ENCODE assay signal across 8 cellular contexts in the genomic region with DNA sequence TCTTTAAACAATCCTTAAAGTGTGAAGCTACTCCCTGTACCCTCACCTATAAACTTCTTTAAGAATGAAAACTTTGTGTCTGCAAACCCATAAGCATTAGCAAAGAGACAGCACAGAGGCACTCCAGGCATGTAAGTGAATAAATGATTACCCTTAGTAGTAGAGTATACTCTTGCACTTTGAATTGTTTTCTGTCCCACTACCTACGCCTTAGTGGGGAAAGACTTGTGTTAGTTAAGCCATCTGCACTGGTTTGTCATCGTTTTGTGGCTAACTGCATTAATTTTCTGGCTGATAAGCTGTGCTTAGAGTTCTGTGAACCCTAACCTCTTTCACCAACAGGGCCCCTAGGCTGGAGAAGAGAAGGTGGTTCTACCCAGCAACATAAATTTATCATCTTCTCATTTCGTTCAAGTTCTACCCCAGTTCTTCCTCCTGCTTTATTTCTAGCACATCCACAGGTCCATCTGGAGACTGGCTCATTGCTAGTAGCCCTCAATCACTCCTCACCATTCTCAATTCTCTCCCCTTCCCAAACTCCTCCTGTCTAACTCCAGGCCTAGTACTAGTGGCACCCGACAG. TPM values are rescaled to one million over a fixed set of nuclear protein-coding genes. Genes with fewer than 3 reads are reported as not detected.
DNase-seq lines count a peak whose midpoint lies in the region; ATAC-seq, FAIRE-seq and TF ChIP-seq lines count a peak whose summit lies in the region.

No MANE protein-coding gene starts in this region.

- POLR2A ChIA-PET in A549 (lab: Yijun Ruan, JAX), result no interaction called here

- CTCF ChIA-PET in A549 (lab: Yijun Ruan, JAX), result interaction anchor here (0.6 to 2.7 kb wide), 3 partner anchors 22 to 189 kb away, joined by 4 to 10 read pairs (median 7); partner anchors contain the start of gene CNNM4

- H3K27me3 Mint-ChIP-seq in central memory CD8-positive, alpha-beta T cell, result no peaks in the 10 kb centered on the region

- no peak for TF ChIP-seq EP300 in A549 (IDR thresholded peaks at IDR 0.05)

- H3K9me3 ChIP-seq in A549 (no peaks in the 10 kb centered on the region), HUES64 (ENCODE audit: insufficient read depth, low read depth, low read length) (no peaks in the 10 kb centered on the region), muscle layer of colon (ENCODE audit: low read length) (no peaks in the 10 kb centered on the region)

- H3K27me3 ChIP-seq in HUES64 (ENCODE audit: insufficient read depth, low read length) (no peaks in the 10 kb centered on the region), muscle layer of colon (ENCODE audit: control insufficient read depth in 1 of 2, insufficient read depth in 2 of 2, low read length in 2 of 2) (no peaks in the 10 kb centered on the region)

- peak overlapping the region; percentile 92 for H3K4me2 ChIP-seq in A549

- TF ChIP-seq POLR2A in A549 (IDR thresholded peaks at IDR 0.05; ENCODE audit: low read length), result no peak

- ATAC-seq in A549, result no peak
- ATAC-seq in central memory CD8-positive, alpha-beta T cell (replicated peaks; ENCODE audit: extremely low read depth, poor library complexity, severe bottlenecking), result no peak
- ATAC-seq in GM21360 (IDR thresholded peaks at IDR 0.05; ENCODE audit: unreplicated experiment), result no peak

- no peaks in the 10 kb centered on the region for H3K9me3 Mint-ChIP-seq in central memory CD8-positive, alpha-beta T cell

- TF ChIP-seq CTCF in A549 (IDR thresholded peaks at IDR 0.05), result no peak

- H3K36me3 ChIP-seq in HUES64 (ENCODE audit: insufficient read depth, low read length) (peaks cover 34% of the 10 kb centered on the region), muscle layer of colon (ENCODE audit: insufficient read depth, low read length) (peaks cover 13% of the 10 kb centered on the region)

- H3K4me3 Mint-ChIP-seq in central memory CD8-positive, alpha-beta T cell, result peak overlapping the region; percentile 98

- DNase-seq in A549 (ENCODE audit: low read depth in 1 of 2, low spot score in 1 of 2) (no peak), 8988T (no peak), anterior cingulate cortex (lab: John Stamatoyannopoulos, UW) (no peak), activated gamma-delta T cell treated with Interleukin-2 at 50 U/mL for 16 hours (no peak)
- DNase-seq in central memory CD8-positive, alpha-beta T cell (ENCODE audit: low spot score in 2 of 2), result no peak

- peak overlapping the region; percentile 95 for H3K27ac Mint-ChIP-seq in central memory CD8-positive, alpha-beta T cell (ENCODE audit: low read depth)

- peak overlapping the region; percentile 78 for H3K4me3 ChIP-seq in A549
- peak overlapping the region; percentile 86 for H3K4me3 ChIP-seq in HUES64 (ENCODE audit: low read length)
- peak overlapping the region; percentile 49 to 80 for H3K4me3 ChIP-seq in muscle layer of colon (ENCODE audit: low read depth in 1 of 2, low read length in 2 of 2)

- peak overlapping the region; percentile 76 for H3K9ac ChIP-seq in HUES64 (ENCODE audit: low read depth, low read length)
- H3K9ac ChIP-seq in muscle layer of colon (ENCODE audit: low read length), result peak overlapping the region; percentile 73

- peaks cover 11% of the 10 kb centered on the region for H3K36me3 Mint-ChIP-seq in central memory CD8-positive, alpha-beta T cell (ENCODE audit: insufficient read depth)

- FAIRE-seq in A549 (lab: Jason Lieb, UNC), result no peak

- peak overlapping the region; percentile 80 to 94 for H3K27ac ChIP-seq in A549
- no peak overlapping the region for H3K27ac ChIP-seq in HUES64 (ENCODE audit: low read depth, low read length)
- peak overlapping the region; percentile 28 for H3K27ac ChIP-seq in muscle layer of colon (ENCODE audit: low read depth, low read length)

- TF ChIP-seq RAD21 in A549 (conservative IDR thresholded peaks at IDR 0.05 in 1 of 2, IDR thresholded peaks at IDR 0.05 in 1 of 2), result no peak

- peaks cover 43% of the 10 kb centered on the region for H3K4me1 Mint-ChIP-seq in central memory CD8-positive, alpha-beta T cell

- H3K4me1 ChIP-seq in A549, result peaks cover 13% of the 10 kb centered on the region; the same call in 2 of the 3 replicates
- no peaks in the 10 kb centered on the region for H3K4me1 ChIP-seq in HUES64 (ENCODE audit: insufficient read depth, low read length)
- peaks cover 14% of the 10 kb centered on the region for H3K4me1 ChIP-seq in muscle layer of colon (ENCODE audit: insufficient read depth, low read length)

- WGBS in A549 (ENCODE audit: missing lambda C conversion rate), result 11% methylated on average over 4 of the region's 4 CpGs
- 47% methylated on average over 4 of the region's 4 CpGs for WGBS in HUES64

TF ChIP-seq in A549, 52 proteins besides CTCF, POLR2A, EP300 and RAD21:
- TF ChIP-seq FOSL2 (IDR thresholded peaks at IDR 0.05), result no peak
- TF ChIP-seq FOSL2 (CRISPR knock-in tag; IDR thresholded peaks at IDR 0.05), result no peak
- no peak for TF ChIP-seq ESRRA (IDR thresholded peaks at IDR 0.05; ENCODE audit: borderline replicate concordance, low read length)
- no peak for TF ChIP-seq ATOH8 (CRISPR knock-in tag; IDR thresholded peaks at IDR 0.05; ENCODE audit: low read depth)
- TF ChIP-seq RCOR1 (IDR thresholded peaks at IDR 0.05; ENCODE audit: low read depth, low read length), result no peak
- no peak for TF ChIP-seq MAZ (IDR thresholded peaks at IDR 0.05; ENCODE audit: borderline replicate concordance, low read depth, low read length)
- TF ChIP-seq KDM5A (IDR thresholded peaks at IDR 0.05), result no peak
- no peak for TF ChIP-seq EHF (CRISPR knock-in tag; IDR thresholded peaks at IDR 0.05)
- TF ChIP-seq KDM1A (IDR thresholded peaks at IDR 0.05; ENCODE audit: low read depth), result no peak
- no peak for TF ChIP-seq FOXS1 (CRISPR knock-in tag; IDR thresholded peaks at IDR 0.05)
- TF ChIP-seq, protein P1, sequence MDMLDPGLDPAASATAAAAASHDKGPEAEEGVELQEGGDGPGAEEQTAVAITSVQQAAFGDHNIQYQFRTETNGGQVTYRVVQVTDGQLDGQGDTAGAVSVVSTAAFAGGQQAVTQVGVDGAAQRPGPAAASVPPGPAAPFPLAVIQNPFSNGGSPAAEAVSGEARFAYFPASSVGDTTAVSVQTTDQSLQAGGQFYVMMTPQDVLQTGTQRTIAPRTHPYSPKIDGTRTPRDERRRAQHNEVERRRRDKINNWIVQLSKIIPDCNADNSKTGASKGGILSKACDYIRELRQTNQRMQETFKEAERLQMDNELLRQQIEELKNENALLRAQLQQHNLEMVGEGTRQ (IDR thresholded peaks at IDR 0.05), result no peak
- TF ChIP-seq REST (IDR thresholded peaks at IDR 0.05), result no peak
- no peak for TF ChIP-seq TP53 (CRISPR knock-in tag; IDR thresholded peaks at IDR 0.05)
- TF ChIP-seq RFX5 (IDR thresholded peaks at IDR 0.05), result no peak
- no peak for TF ChIP-seq NPAS2 (CRISPR knock-in tag; IDR thresholded peaks at IDR 0.05; ENCODE audit: borderline replicate concordance)
TF ChIP-seq in A549: peak in this region for 0.

RNA-seq across cellular contexts. Expression of gene LMAN2L, which starts 0.7 kb away (rescaled TPM):
- polyA plus RNA-seq in A549 (2011; rRNA removed), result 28.0 and 31.8 TPM in 2 replicates
- polyA plus RNA-seq in A549 (2012; cell fraction: cytosol; rRNA removed), result 19.7 and 22.5 TPM in 2 replicates
- 17.6 and 19.7 TPM in 2 replicates for polyA plus RNA-seq in A549 (2012; cell fraction: nucleus; rRNA removed)
- polyA plus RNA-seq in A549 (2017; fragmentation: RNase III; extraction: RNeasy Plus Mini Kit Qiagen cat#74134 plus additional on column Dnase treatment), result 24.3 to 25.4 TPM (median 24.8 TPM) in 3 replicates
- 19.1 and 19.4 TPM in 2 replicates for polyA minus RNA-seq in A549 (2011; rRNA and poly(A)+ RNA removed)
- polyA plus RNA-seq in HUES64 (2013, experiment 1 of 2), result 16.1 TPM
- polyA plus RNA-seq in HUES64 (2013, experiment 2 of 2), result 17.1 TPM

RNA-seq across cellular contexts. Expression of gene CNNM4, which starts 21.6 kb away (rescaled TPM):
- polyA plus RNA-seq in A549 (2011; rRNA removed) (11.2 and 15.0 TPM in 2 replicates), A549 (2017; fragmentation: RNase III; extraction: RNeasy Plus Mini Kit Qiagen cat#74134 plus additional on column Dnase treatment) (8.5 to 8.8 TPM (median 8.8 TPM) in 3 replicates)
- 9.5 and 13.5 TPM in 2 replicates for polyA plus RNA-seq in A549 (2012; cell fraction: cytosol; rRNA removed)
- polyA plus RNA-seq in A549 (2012; cell fraction: nucleus; rRNA removed), result 16.3 and 16.6 TPM in 2 replicates
- 17.7 and 17.8 TPM in 2 replicates for polyA minus RNA-seq in A549 (2011; rRNA and poly(A)+ RNA removed)
- 5.8 TPM for polyA plus RNA-seq in HUES64 (2013, experiment 1 of 2)
- 6.9 TPM for polyA plus RNA-seq in HUES64 (2013, experiment 2 of 2)
